In genomic region chr14:92203116-92203515, GRCh38 we compare ENCODE assay signal across 8 cellular contexts.
"Had no signal": no experiment of that assay in that cellular context is flagged by ENCODE, and none has a peak within 500 bp of the region (broad histone marks: within the 10 kb centered on the region; RNA-seq: fewer than 3 reads in every experiment).

No MANE protein-coding gene starts in this region.

- H3K9me3 ChIP-seq: HAP-1 had no signal

- H3K27ac ChIP-seq: GM23248 had no signal

- DNase-seq: GM23248, GOT3, H7, HFFc6, IMR-90 had no signal

- H3K4me1 ChIP-seq: HAP-1 had no signal

- H2AFZ ChIP-seq: GM23248 had no signal

- H3K9me3 Mint-ChIP-seq: HFFc6 had no signal

- H3K4me3 ChIP-seq: GM23248, HAP-1, K562 had no signal

- H3K27ac Mint-ChIP-seq: HFFc6 had no signal

- ATAC-seq: HCT116, K562 had no signal

- H3K9ac ChIP-seq: GM23248 had no signal

- H3K4me3 Mint-ChIP-seq: HFFc6 had no signal

- H3K36me3 ChIP-seq: HAP-1 had no signal
